Comparison of ENCODE assay signal across 1 cellular context in genomic region chr1:26340047-26340481, GRCh38.
TF ChIP-seq lines count a peak whose summit lies in the region.

No MANE protein-coding gene starts in this region.

TF ChIP-seq in HepG2, 621 proteins besides CTCF, POLR2A, EP300 and RAD21:
- TF ChIP-seq ZKSCAN8 (CRISPR knock-in tag; IDR thresholded peaks at IDR 0.05; ENCODE audit: borderline replicate concordance) (peak; percentile 70; the same call in 1 of the 2 replicates), ZBTB33 (CRISPR knock-in tag; IDR thresholded peaks at IDR 0.05) (no peak), ZMYM3 (CRISPR knock-in tag; IDR thresholded peaks at IDR 0.05) (0 out of 2 replicates have a peak, but pooled peaks have one; percentile 18), TEAD2 (CRISPR knock-in tag; IDR thresholded peaks at IDR 0.05) (no peak)
